ENCODE assay signal across 15 cellular contexts in the genomic region with DNA sequence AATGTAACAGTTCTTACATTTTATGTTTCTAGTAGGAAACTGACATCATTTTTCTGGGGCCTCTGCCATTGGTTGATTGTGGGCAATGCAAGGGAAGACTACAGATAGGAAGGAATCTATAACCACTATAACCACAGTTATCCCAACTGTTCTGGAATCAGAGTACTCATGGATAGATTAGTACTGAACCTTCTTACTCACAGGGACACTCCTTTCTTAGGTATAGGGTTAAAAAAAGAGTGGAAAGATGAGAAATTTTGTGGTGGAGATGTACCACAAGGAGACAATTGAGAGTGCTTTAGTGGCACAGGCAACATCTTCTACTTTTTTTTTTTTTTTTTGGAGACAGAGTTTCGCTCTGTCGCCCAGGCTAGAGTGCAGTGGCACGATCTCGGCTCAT. TPM values are rescaled to one million over a fixed set of nuclear protein-coding genes. Genes with fewer than 3 reads are reported as not detected.
DNase-seq lines count a peak whose midpoint lies in the region; ATAC-seq, FAIRE-seq and TF ChIP-seq lines count a peak whose summit lies in the region.
"Had no signal": no experiment of that assay in that cellular context is flagged by ENCODE, and none has a peak within 500 bp of the region (broad histone marks: within the 10 kb centered on the region; RNA-seq: fewer than 3 reads in every experiment).

No MANE protein-coding gene starts in this region.

- H2AFZ ChIP-seq in GM23338 (no peak overlapping the region), mesenchymal stem cell (ENCODE audit: low read depth, low read length) (no peak overlapping the region)

- H4K8ac ChIP-seq in mesenchymal stem cell (ENCODE audit: low read length) = no peak overlapping the region

- H2BK5ac ChIP-seq in mesenchymal stem cell (ENCODE audit: low read depth, low read length, poor library complexity, severe bottlenecking) = no peak overlapping the region

- DNase-seq in CD4-positive, CD25-positive, alpha-beta regulatory T cell = no peak
- DNase-seq in GM23338 (ENCODE audit: low spot score) (no peak), mesenchymal stem cell (peak; percentile 26), NCI-H1694 (lab: John Stamatoyannopoulos, UW) (no peak), amygdala (lab: John Stamatoyannopoulos, UW) (no peak), small intestine (no peak), RKO (ENCODE audit: low spot score) (no peak)
- no peak for DNase-seq in activated CD8-positive, alpha-beta T cell treated with anti-CD3 and anti-CD28 coated beads, Interleukin-2, amount 10 ng/mL, durations not matched to agents 7 days and 5 days
- DNase-seq: left lung; NCI-H1436; NCI-H510A; Peyer's patch; stimulated activated CD4-positive, alpha-beta T cell treated with anti-CD3 and anti-CD28 coated beads, Interleukin-1b, Interleukin-23, amount 100 ng/mL, for 48 hours; stimulated activated CD8-positive, alpha-beta memory T cell treated with anti-CD3 and anti-CD28 coated beads, Interleukin-4, amount 100 ng/mL, for 48 hours had no signal

- H3K79me2 ChIP-seq in GM23338 (replicated peaks; ENCODE audit: insufficient read depth) = no peaks in the 10 kb centered on the region

- H3K4me3 Mint-ChIP-seq in CD4-positive, CD25-positive, alpha-beta regulatory T cell = peak overlapping the region in 2 of 4 donors; percentile 1 to 23
- no peak overlapping the region for H3K4me3 Mint-ChIP-seq in GM23338
- no peak overlapping the region for H3K4me3 Mint-ChIP-seq in activated CD8-positive, alpha-beta T cell treated with anti-CD3 and anti-CD28 coated beads, Interleukin-2, amount 10 ng/mL, durations not matched to agents 7 days and 5 days
- H3K4me3 Mint-ChIP-seq: CD14-positive monocyte had no signal

- H3K9ac ChIP-seq in mesenchymal stem cell (ENCODE audit: low read length) = no peak overlapping the region

- H3K9me3 Mint-ChIP-seq in CD4-positive, CD25-positive, alpha-beta regulatory T cell = peaks cover 0 to 3% (median 0%) of the 10 kb centered on the region in 7 donors
- H3K9me3 Mint-ChIP-seq in GM23338 = no peaks in the 10 kb centered on the region
- H3K9me3 Mint-ChIP-seq in activated CD8-positive, alpha-beta T cell treated with anti-CD3 and anti-CD28 coated beads, Interleukin-2, amount 10 ng/mL, durations not matched to agents 7 days and 5 days (ENCODE audit: insufficient read depth) = no peaks in the 10 kb centered on the region
- H3K9me3 Mint-ChIP-seq: CD14-positive monocyte had no signal

- H3K9me3 ChIP-seq in CD4-positive, CD25-positive, alpha-beta regulatory T cell (ENCODE audit: control insufficient read depth in 2 of 2, low read length in 2 of 2) = no peaks in the 10 kb centered on the region
- H3K9me3 ChIP-seq in mesenchymal stem cell (ENCODE audit: control insufficient read depth, low read length) (no peaks in the 10 kb centered on the region), small intestine (ENCODE audit: control insufficient read depth, low read depth) (no peaks in the 10 kb centered on the region)
- H3K9me3 ChIP-seq: left lung, Peyer's patch had no signal

- FAIRE-seq in small intestine (lab: Jason Lieb, UNC) = no peak

- POLR2A ChIA-PET in activated CD8-positive, alpha-beta T cell treated with anti-CD3 and anti-CD28 coated beads, Interleukin-2, amount 10 ng/mL, durations not matched to agents 7 days and 5 days (lab: Charles Lee) = interaction anchor here (5.3 kb wide), 1 partner anchor 21 kb away, joined by 91 read pairs; the partner anchor contains the start of genes ERP29 and TMEM116

- no peaks in the 10 kb centered on the region for H3K79me1 ChIP-seq in mesenchymal stem cell (replicated peaks; ENCODE audit: low read length, poor library complexity, severe bottlenecking)

- no peak overlapping the region for H3K18ac ChIP-seq in mesenchymal stem cell (ENCODE audit: low read depth in 1 of 2, low read length in 2 of 2)

- no peak overlapping the region for H2BK120ac ChIP-seq in mesenchymal stem cell (ENCODE audit: low read depth, low read length)

- H3K9me2 ChIP-seq in GM23338 (ENCODE audit: insufficient read depth) = no peaks in the 10 kb centered on the region

- H3K27me3 ChIP-seq in CD4-positive, CD25-positive, alpha-beta regulatory T cell (ENCODE audit: control insufficient read depth, insufficient read depth, low read length) = no peaks in the 10 kb centered on the region
- H3K27me3 ChIP-seq in GM23338 (ENCODE audit: insufficient read depth) (no peaks in the 10 kb centered on the region), mesenchymal stem cell (ENCODE audit: control insufficient read depth in 1 of 2, insufficient read depth in 1 of 2, low read length in 2 of 2) (no peaks in the 10 kb centered on the region), small intestine (ENCODE audit: control insufficient read depth in 2 of 2, insufficient read depth in 2 of 2, low read length in 2 of 2) (no peaks in the 10 kb centered on the region)
- H3K27me3 ChIP-seq: left lung, Peyer's patch had no signal

- H3K4me1 Mint-ChIP-seq in CD4-positive, CD25-positive, alpha-beta regulatory T cell = peaks cover 35 to 63% (median 47%) of the 10 kb centered on the region in 4 donors
- H3K4me1 Mint-ChIP-seq in GM23338 = peaks cover 8% of the 10 kb centered on the region
- peaks cover 46% of the 10 kb centered on the region for H3K4me1 Mint-ChIP-seq in activated CD8-positive, alpha-beta T cell treated with anti-CD3 and anti-CD28 coated beads, Interleukin-2, amount 10 ng/mL, durations not matched to agents 7 days and 5 days (ENCODE audit: low read depth)

- no peak overlapping the region for H3K14ac ChIP-seq in mesenchymal stem cell (ENCODE audit: low read length in 2 of 2)

- H2AK5ac ChIP-seq in mesenchymal stem cell (ENCODE audit: low read length, severe bottlenecking) = no peak overlapping the region

- peak overlapping the region; percentile 15 for H3K27ac ChIP-seq in CD4-positive, CD25-positive, alpha-beta regulatory T cell (ENCODE audit: insufficient read depth, low read length, poor library complexity, severe bottlenecking)
- H3K27ac ChIP-seq in GM23338 (ENCODE audit: low read depth) (0 out of 2 replicates have a peak overlapping the region, but pooled peaks have one; percentile 14), mesenchymal stem cell (ENCODE audit: low read length, poor library complexity, severe bottlenecking) (no peak overlapping the region), small intestine (ENCODE audit: low read depth in 1 of 2, low read length in 1 of 2) (no peak overlapping the region)
- H3K27ac ChIP-seq: left lung had no signal

- no peak overlapping the region for H2BK15ac ChIP-seq in mesenchymal stem cell (ENCODE audit: low read depth, poor library complexity, severe bottlenecking)

- H4K91ac ChIP-seq in mesenchymal stem cell (ENCODE audit: low read length) = no peak overlapping the region

- WGBS in mesenchymal stem cell = no CpG with 5 or more reads among the region's 4 CpGs
- 88 to 93% (median 90%) methylated on average over 4 of the region's 4 CpGs for WGBS in small intestine, 3 donors

- peaks cover 4% of the 10 kb centered on the region for H3K36me3 ChIP-seq in CD4-positive, CD25-positive, alpha-beta regulatory T cell (ENCODE audit: control insufficient read depth, insufficient read depth, low read length)
- 0 out of 2 replicates have a peak, but pooled peaks cover 3% of the 10 kb centered on the region for H3K36me3 ChIP-seq in GM23338 (ENCODE audit: insufficient read depth)
- peaks cover 0 to 5% of the 10 kb centered on the region in 2 experiments for H3K36me3 ChIP-seq in mesenchymal stem cell (ENCODE audit: control insufficient read depth in 1 of 2, insufficient read depth in 2 of 2, low read depth in 1 of 2, low read length in 2 of 2)
- no peaks in the 10 kb centered on the region for H3K36me3 ChIP-seq in small intestine (ENCODE audit: control insufficient read depth in 2 of 2, insufficient read depth in 2 of 2, low read length in 2 of 2)
- H3K36me3 ChIP-seq: Peyer's patch had no signal

- H3K4me1 ChIP-seq in CD4-positive, CD25-positive, alpha-beta regulatory T cell (ENCODE audit: control insufficient read depth, insufficient read depth, low read length, poor library complexity, severe bottlenecking) = peaks cover 42% of the 10 kb centered on the region
- H3K4me1 ChIP-seq in GM23338 (ENCODE audit: insufficient read depth) = no peaks in the 10 kb centered on the region
- H3K4me1 ChIP-seq in mesenchymal stem cell (ENCODE audit: control insufficient read depth, insufficient read depth, low read depth, low read length) = no peaks in the 10 kb centered on the region
- no peaks in the 10 kb centered on the region for H3K4me1 ChIP-seq in small intestine (ENCODE audit: control insufficient read depth in 2 of 2, insufficient read depth in 1 of 2, low read depth in 1 of 2, low read length in 1 of 2)

- H3K27ac Mint-ChIP-seq in CD4-positive, CD25-positive, alpha-beta regulatory T cell = peak overlapping the region; percentile 86 to 93 (median 93)
- H3K27ac Mint-ChIP-seq in GM23338 = no peak overlapping the region
- peak overlapping the region; percentile 88 for H3K27ac Mint-ChIP-seq in activated CD8-positive, alpha-beta T cell treated with anti-CD3 and anti-CD28 coated beads, Interleukin-2, amount 10 ng/mL, durations not matched to agents 7 days and 5 days

- no peak overlapping the region for H3K23ac ChIP-seq in mesenchymal stem cell (ENCODE audit: low read length in 2 of 2)

- H3K4me3 ChIP-seq in CD4-positive, CD25-positive, alpha-beta regulatory T cell (ENCODE audit: low read depth, low read length) = no peak overlapping the region
- H3K4me3 ChIP-seq in GM23338 (no peak overlapping the region), mesenchymal stem cell (ENCODE audit: insufficient read depth in 1 of 2, low read depth in 1 of 2, low read length in 2 of 2) (no peak overlapping the region), small intestine (ENCODE audit: low read depth in 1 of 2, low read length in 2 of 2) (no peak overlapping the region)
- H3K4me3 ChIP-seq: left lung, Peyer's patch had no signal

- no peaks in the 10 kb centered on the region for H4K20me1 ChIP-seq in GM23338 (replicated peaks; ENCODE audit: insufficient read depth)

- H3K36me3 Mint-ChIP-seq in CD4-positive, CD25-positive, alpha-beta regulatory T cell = peaks cover 18% of the 10 kb centered on the region
- H3K36me3 Mint-ChIP-seq in GM23338 (ENCODE audit: low read depth) = no peaks in the 10 kb centered on the region
- H3K36me3 Mint-ChIP-seq in activated CD8-positive, alpha-beta T cell treated with anti-CD3 and anti-CD28 coated beads, Interleukin-2, amount 10 ng/mL, durations not matched to agents 7 days and 5 days (ENCODE audit: low read depth) = peaks cover 22% of the 10 kb centered on the region

- H3K4ac ChIP-seq in mesenchymal stem cell (ENCODE audit: low read depth in 1 of 2, low read length in 2 of 2) = no peak overlapping the region

- H3K4me2 ChIP-seq in GM23338 = no peak overlapping the region
- H3K4me2 ChIP-seq in mesenchymal stem cell (ENCODE audit: low read length, poor library complexity, severe bottlenecking) = no peak overlapping the region

- no peaks in the 10 kb centered on the region for H3F3A ChIP-seq in GM23338 (replicated peaks; ENCODE audit: low read depth)

- no peak for TF ChIP-seq CTCF in GM23338 (conservative IDR thresholded peaks at IDR 0.05; ENCODE audit: low read depth in 2 of 2)

- CTCF ChIA-PET in activated CD8-positive, alpha-beta T cell treated with anti-CD3 and anti-CD28 coated beads, Interleukin-2, amount 10 ng/mL, durations not matched to agents 7 days and 5 days (lab: Charles Lee) = interaction anchor here (3.8 to 5.4 kb wide), 3 partner anchors 10 to 46 kb away, joined by 11 to 50 read pairs (median 21); partner anchors contain the start of genes ERP29 and TMEM116

- H2BK12ac ChIP-seq in mesenchymal stem cell (ENCODE audit: low read length in 2 of 2) = no peak overlapping the region

- ATAC-seq in CD4-positive, CD25-positive, alpha-beta regulatory T cell (ENCODE audit: low read depth in 2 of 2) = no peak
- no peak for ATAC-seq in GM23338
- no peak for ATAC-seq in activated CD8-positive, alpha-beta T cell treated with anti-CD3 and anti-CD28 coated beads, Interleukin-2, amount 10 ng/mL, durations not matched to agents 7 days and 5 days
- ATAC-seq: left lung had no signal

- H3K27me3 Mint-ChIP-seq in CD4-positive, CD25-positive, alpha-beta regulatory T cell = no peaks in the 10 kb centered on the region
- peaks cover 2% of the 10 kb centered on the region for H3K27me3 Mint-ChIP-seq in GM23338 (ENCODE audit: insufficient read depth, low read depth, poor library complexity)
- no peaks in the 10 kb centered on the region for H3K27me3 Mint-ChIP-seq in activated CD8-positive, alpha-beta T cell treated with anti-CD3 and anti-CD28 coated beads, Interleukin-2, amount 10 ng/mL, durations not matched to agents 7 days and 5 days (ENCODE audit: low read depth)

RNA-seq across cellular contexts. Expression of gene TMEM116, which starts 21.0 kb away (rescaled TPM):
- total RNA-seq in CD4-positive, CD25-positive, alpha-beta regulatory T cell = 20.2 TPM
- 10 to 100 TPM; 25.2 to 38.4 (median 30.7) TPM for polyA plus RNA-seq in CD4-positive, CD25-positive, alpha-beta regulatory T cell
- total RNA-seq in GM23338 (2014; rRNA removed; shearing (Covaris generic)) = 8.0 and 12.0 TPM in 2 replicates
- polyA plus RNA-seq in GM23338 (2016; fragmentation: Nextera tagmentation; extraction: Ambion mirVana) (6.6 and 10.4 TPM in 2 replicates), small intestine (10 to 100 TPM in 1 of 3 donors, 1 to 10 TPM in 2; 6.7 to 14.1 (median 8.1) TPM)
- total RNA-seq in activated CD8-positive, alpha-beta T cell treated with anti-CD3 and anti-CD28 coated beads, Interleukin-2, amount 10 ng/mL, durations not matched to agents 7 days and 5 days = 10 to 100 TPM; 12.7 to 13.1 TPM
- polyA plus RNA-seq in mesenchymal stem cell (2013, experiment 1 of 2) = 3.8 TPM
- 3.8 TPM for polyA plus RNA-seq in mesenchymal stem cell (2013, experiment 2 of 2)

RNA-seq across cellular contexts. Expression of gene ERP29, which starts 21.3 kb away (rescaled TPM):
- 103 TPM for total RNA-seq in CD4-positive, CD25-positive, alpha-beta regulatory T cell
- polyA plus RNA-seq in CD4-positive, CD25-positive, alpha-beta regulatory T cell = 100 to 1,000 TPM; 188 to 218 (median 207) TPM
- 90.7 and 91.1 TPM in 2 replicates for total RNA-seq in GM23338 (2014; rRNA removed; shearing (Covaris generic))
- 166 and 173 TPM in 2 replicates for polyA plus RNA-seq in GM23338 (2016; fragmentation: Nextera tagmentation; extraction: Ambion mirVana)
- 100 to 1,000 TPM; 134 to 145 TPM for total RNA-seq in activated CD8-positive, alpha-beta T cell treated with anti-CD3 and anti-CD28 coated beads, Interleukin-2, amount 10 ng/mL, durations not matched to agents 7 days and 5 days
- polyA plus RNA-seq in mesenchymal stem cell (2013, experiment 1 of 2) = 158 TPM
- polyA plus RNA-seq in mesenchymal stem cell (2013, experiment 2 of 2) = 161 TPM
- polyA plus RNA-seq in small intestine = 100 to 1,000 TPM in 2 of 3 donors, 10 to 100 TPM in 1; 64.9 to 213 (median 113) TPM

Comparison
In these comparisons a context has a peak if more than half of its experiments do, and no peak if none do; other contexts are left out.
1. H3K27ac ChIP-seq: peak in CD4-positive, CD25-positive, alpha-beta regulatory T cell (single experiment) and GM23338 (single experiment); none in mesenchymal stem cell (single experiment) and small intestine (0 of 2).